Comparison of ENCODE assay signal across 21 cellular contexts in the genomic region with DNA sequence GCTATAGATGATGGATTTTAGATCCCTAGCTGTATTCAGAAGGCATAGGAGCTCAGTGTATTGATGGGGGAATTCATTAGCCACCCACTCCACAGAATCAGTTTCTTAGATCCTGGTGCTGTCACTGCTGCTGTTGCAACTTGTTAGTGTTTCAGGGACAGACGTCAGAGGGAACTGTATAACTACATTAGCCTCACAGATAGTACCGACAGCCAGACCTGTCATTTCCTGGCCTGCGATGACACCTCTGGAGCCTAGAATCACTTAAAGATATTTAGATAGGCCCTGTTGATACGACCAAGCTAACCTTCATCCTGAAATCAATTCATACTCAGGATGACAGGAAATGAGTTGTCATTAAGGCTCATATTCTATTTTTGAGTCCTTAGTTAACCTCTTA.
"Had no signal": no experiment of that assay in that cellular context is flagged by ENCODE, and none has a peak within 500 bp of the region (broad histone marks: within the 10 kb centered on the region; RNA-seq: fewer than 3 reads in every experiment).

No MANE protein-coding gene starts in this region.

- ATAC-seq: effector memory CD8-positive, alpha-beta T cell; left colon; left ventricle myocardium superior; lower lobe of right lung; natural killer cell; right cardiac atrium; stimulated activated memory B cell treated with anti-CD40 and anti-IgM and Interleukin-4, amounts not matched to agents 10 μg/mL and 1 μg/mL and 100 μg/mL, for 72 hours; stimulated activated naive CD8-positive, alpha-beta T cell treated with anti-CD3 and anti-CD28 coated beads, Interleukin-15, Interleukin-2, amounts not matched to agents 100 U/mL and 50 U/mL, for 24 hours had no signal

- H3K27me3 ChIP-seq: sigmoid colon, spleen, testis, tibial artery had no signal

- H3K9ac ChIP-seq: parathyroid adenoma had no signal

- H3K9me3 ChIP-seq: lower lobe of right lung, sigmoid colon, spleen, testis, tibial artery had no signal

- DNase-seq: cortex of kidney; effector memory CD8-positive, alpha-beta T cell; hypothalamus; immature natural killer cell; islet precursor cell; kidney glomerular epithelial cell; left colon; left ventricle myocardium superior; lower lobe of right lung; natural killer cell; right cardiac atrium; sigmoid colon; spleen; stimulated activated CD4-positive, alpha-beta T cell treated with anti-CD3 and anti-CD28 coated beads, Interleukin-4, amount 100 ng/mL, for 4 hours; stimulated activated naive CD8-positive, alpha-beta T cell treated with anti-CD3 and anti-CD28 coated beads, Interleukin-15, Interleukin-2, amounts not matched to agents 100 U/mL and 50 U/mL, for 24 hours; substantia nigra; testis; tibial artery had no signal

- H3K27ac ChIP-seq: lower lobe of right lung, parathyroid adenoma, sigmoid colon, skin epidermis, spleen, testis, tibial artery had no signal

- H2AFZ ChIP-seq: parathyroid adenoma had no signal

- H3K36me3 ChIP-seq: lower lobe of right lung, sigmoid colon, spleen, tibial artery had no signal

- H3K4me1 ChIP-seq: lower lobe of right lung, spleen, testis, tibial artery had no signal

- H3K4me3 ChIP-seq: lower lobe of right lung, sigmoid colon, skin epidermis, spleen, testis, tibial artery had no signal
